In the genomic region with DNA sequence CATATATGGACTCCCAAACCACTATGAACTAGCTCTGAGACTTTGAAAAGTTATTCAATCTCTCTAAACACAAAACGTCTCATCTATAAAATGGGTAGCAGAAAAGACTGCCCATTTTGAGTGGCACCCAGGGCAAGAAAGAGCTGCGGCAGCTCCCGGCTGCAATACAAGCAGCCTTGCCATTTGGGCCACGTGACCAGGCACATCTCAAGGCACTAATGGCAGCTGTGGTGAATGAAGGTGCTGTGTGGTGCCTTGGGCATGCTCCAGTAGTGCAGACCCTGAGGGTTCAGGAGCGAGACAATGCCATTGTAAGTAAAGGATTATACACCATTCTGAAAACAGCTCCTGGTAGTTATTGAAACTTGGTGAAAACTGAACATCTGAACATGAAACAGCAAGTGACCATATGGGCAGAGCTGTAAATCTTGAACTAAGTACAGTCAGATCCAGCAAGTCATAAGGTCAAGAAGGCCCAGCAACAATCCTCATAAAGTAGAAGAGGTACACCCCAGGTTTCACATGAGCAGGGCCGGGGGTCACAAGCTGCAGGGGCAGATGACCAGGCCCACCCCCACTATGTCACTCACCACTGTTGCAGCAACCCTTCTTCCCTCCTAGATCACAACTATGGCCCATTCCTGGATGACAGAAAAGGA, we compare ENCODE assay signal across 23 cellular contexts. TPM values are rescaled to one million over a fixed set of nuclear protein-coding genes. Genes with fewer than 3 reads are reported as not detected.
A peak's percentile ranks its signal among the peaks of the same experiment; 100 is the strongest.
DNase-seq lines count a peak whose midpoint lies in the region; ATAC-seq, FAIRE-seq and TF ChIP-seq lines count a peak whose summit lies in the region.
"Had no signal": no experiment of that assay in that cellular context is flagged by ENCODE, and none has a peak within 500 bp of the region (broad histone marks: within the 10 kb centered on the region; RNA-seq: fewer than 3 reads in every experiment).

No MANE protein-coding gene starts in this region.

- no peak for ATAC-seq in PC-3
- no peak for ATAC-seq in HG03139 (IDR thresholded peaks at IDR 0.05; ENCODE audit: unreplicated experiment)
- ATAC-seq in GM21447 (IDR thresholded peaks at IDR 0.05; ENCODE audit: unreplicated experiment) = no peak

- H3K9me2 ChIP-seq in GM23248 (ENCODE audit: insufficient read depth) (no peaks in the 10 kb centered on the region), PC-3 (replicated peaks; ENCODE audit: low read length) (no peaks in the 10 kb centered on the region)

- H3K27ac ChIP-seq in GM23248 (peak overlapping the region; percentile 18), PC-3 (ENCODE audit: low read length) (peak overlapping the region; percentile 99), skeletal muscle tissue (ENCODE audit: low read depth, low read length) (peak overlapping the region; percentile 61)
- H3K27ac ChIP-seq: BLaER1, SK-N-MC had no signal

- H3K79me2 ChIP-seq in GM23248 (ENCODE audit: insufficient read depth) = no peaks in the 10 kb centered on the region
- peaks cover 8% of the 10 kb centered on the region; the same call in 1 of the 2 replicates for H3K79me2 ChIP-seq in PC-3 (ENCODE audit: low read length)

- CTCF ChIA-PET in PC-3 (lab: Charles Lee) = no interaction called here

- in situ Hi-C loops in GM23248 (cut with MboI) = no loop called here

- WGBS in GM23248 (ENCODE audit: low coverage in 1 of 2, low lambda C conversion rate in 2 of 2, missing lambda C conversion rate in 2 of 2), 2 experiments = 91 to 92% methylated on average over 6 of the region's 6 CpGs

- H4K20me1 ChIP-seq in GM23248 (ENCODE audit: insufficient read depth) (no peaks in the 10 kb centered on the region), PC-3 (ENCODE audit: low read length) (no peaks in the 10 kb centered on the region)
- H4K20me1 ChIP-seq: BLaER1 had no signal

- H3K36me3 ChIP-seq in GM23248 (ENCODE audit: low read depth) (no peaks in the 10 kb centered on the region), PC-3 (ENCODE audit: low read depth, low read length) (no peaks in the 10 kb centered on the region), bronchial epithelial cell (ENCODE audit: control insufficient read depth, insufficient read depth, low read length) (no peaks in the 10 kb centered on the region), skeletal muscle tissue (ENCODE audit: control insufficient read depth in 3 of 3, insufficient read depth in 3 of 3, low read length in 3 of 3) (no peaks in the 10 kb centered on the region)
- H3K36me3 ChIP-seq: BLaER1 had no signal

- H3F3A ChIP-seq in GM23248 (ENCODE audit: insufficient read depth) = peaks cover 48% of the 10 kb centered on the region
- peaks cover 17% of the 10 kb centered on the region for H3F3A ChIP-seq in PC-3 (ENCODE audit: low read length, unreplicated experiment)

- H3K4me2 ChIP-seq in GM23248 (ENCODE audit: unreplicated experiment) (no peak overlapping the region), PC-3 (ENCODE audit: low read length) (peak overlapping the region; percentile 20)
- H3K4me2 ChIP-seq: BLaER1 had no signal

- H3K27me3 ChIP-seq in GM23248 (replicated peaks; ENCODE audit: insufficient read depth) (no peaks in the 10 kb centered on the region), PC-3 (ENCODE audit: low read length) (no peaks in the 10 kb centered on the region), bronchial epithelial cell (ENCODE audit: control insufficient read depth, insufficient read depth, low read length) (no peaks in the 10 kb centered on the region), skeletal muscle tissue (ENCODE audit: control insufficient read depth in 3 of 3, insufficient read depth in 3 of 3, low read length in 3 of 3) (no peaks in the 10 kb centered on the region)
- H3K27me3 ChIP-seq: BLaER1 had no signal

- peak; percentile 68 for FAIRE-seq in bronchial epithelial cell (lab: Jason Lieb, UNC)
- FAIRE-seq: HTR-8/SVneo had no signal

- H3K9ac ChIP-seq in GM23248 (no peak overlapping the region), PC-3 (ENCODE audit: low read length) (peak overlapping the region; percentile 57), skeletal muscle tissue (ENCODE audit: low read depth in 1 of 3, low read length in 3 of 3) (no peak overlapping the region)
- H3K9ac ChIP-seq: BLaER1 had no signal

- no peaks in the 10 kb centered on the region for H3K9me3 ChIP-seq in GM23248 (ENCODE audit: low read depth)
- H3K9me3 ChIP-seq in PC-3 (ENCODE audit: low read length) = no peaks in the 10 kb centered on the region
- H3K9me3 ChIP-seq in skeletal muscle tissue (ENCODE audit: control insufficient read depth in 3 of 3, low read length in 3 of 3) = no peaks in the 10 kb centered on the region
- H3K9me3 ChIP-seq: BLaER1 had no signal

- POLR2A ChIA-PET in PC-3 (lab: Charles Lee; ENCODE audit: unreplicated experiment) = interaction anchor here (0.5 kb wide), 1 partner anchor 529 kb away, joined by 4 read pairs; no protein-coding TSS in a partner anchor

- H2AFZ ChIP-seq in GM23248 (no peak overlapping the region), PC-3 (ENCODE audit: low read length) (no peak overlapping the region)

- BruUV-seq in PC-3 (replicated peaks; lab: Mats Ljungman, UMichigan) = no TSS peak

- no peak overlapping the region for H3K4me3 ChIP-seq in GM23248
- H3K4me3 ChIP-seq in PC-3 (ENCODE audit: low read length) = no peak overlapping the region
- no peak overlapping the region for H3K4me3 ChIP-seq in bronchial epithelial cell (ENCODE audit: low read depth, low read length)
- no peak overlapping the region for H3K4me3 ChIP-seq in skeletal muscle tissue (ENCODE audit: low read length in 3 of 3)
- H3K4me3 ChIP-seq: BLaER1, SK-N-MC had no signal

- DNase-seq in GM23248 (no peak), PC-3 (no peak), bronchial epithelial cell (ENCODE audit: low read depth) (no peak)
- DNase-seq in stimulated activated CD4-positive, alpha-beta T cell treated with anti-CD3 and anti-CD28 coated beads, Interleukin-1b, Interleukin-23, amount 100 ng/mL, for 48 hours = no peak
- DNase-seq: ACHN; CD4-positive, alpha-beta T cell; COR-L47; H9; MV-4-11; NCI-H1105 treated with DMSO at 0.1 percent for 48 hours; NCI-H1694; NCI-H2081 treated with DMSO at 0.1 percent for 48 hours; NCI-H2171 treated with DMSO at 0.1 percent for 48 hours; NCI-H524 treated with DMSO at 0.1 percent for 48 hours; NCI-H82; SHP77 treated with DMSO at 0.1 percent for 48 hours had no signal

- H3K4me1 ChIP-seq in GM23248 (ENCODE audit: insufficient read depth) (peaks cover 43% of the 10 kb centered on the region), PC-3 (ENCODE audit: insufficient read depth, low read length) (peaks cover 54% of the 10 kb centered on the region), skeletal muscle tissue (ENCODE audit: control insufficient read depth in 3 of 3, insufficient read depth in 3 of 3, low read length in 3 of 3) (peaks cover 7 to 26% (median 17%) of the 10 kb centered on the region in 3 donors)

- intact Hi-C loops in PC-3 (cut with micrococcal nuclease) = loop anchor here (5.0 kb wide), 1 partner anchor 79 kb away; no protein-coding TSS in a partner anchor

- TF ChIP-seq CTCF in PC-3 (conservative IDR thresholded peaks at IDR 0.05; ENCODE audit: low read depth, low read length) = no peak
- TF ChIP-seq CTCF in bronchial epithelial cell (IDR thresholded peaks at IDR 0.05; ENCODE audit: insufficient read depth, low read length, severe bottlenecking) = no peak

RNA-seq across cellular contexts. Expression of gene HIVEP3, which starts 39.4 kb away (rescaled TPM):
- 1.7 and 2.0 TPM in 2 replicates for total RNA-seq in GM23248 (2014; rRNA removed; shearing (Covaris generic))
- polyA plus RNA-seq in GM23248 (2016; fragmentation: Nextera tagmentation; extraction: Ambion mirVana) = 6.6 and 7.2 TPM in 2 replicates
- total RNA-seq in PC-3 (2014; rRNA removed) = 8.4 and 9.8 TPM in 2 replicates
- total RNA-seq in bronchial epithelial cell = under 0.01 and 0.26 TPM in 2 replicates
- 0.52 TPM for total RNA-seq in skeletal muscle tissue
- total RNA-seq: G401 had no signal

Comparison
In these comparisons a context has a peak if more than half of its experiments do, and no peak if none do; other contexts are left out.
1. H3K27ac ChIP-seq: peak in every context shown above with its lines; median percentile 99 in PC-3; 61 in skeletal muscle tissue; 18 in GM23248.